ENCODE assay signal across 16 cellular contexts in genomic region chr2:150230004-150230403, GRCh38.
DNase-seq lines count a peak whose midpoint lies in the region; ATAC-seq and TF ChIP-seq lines count a peak whose summit lies in the region.
"Had no signal": no experiment of that assay in that cellular context is flagged by ENCODE, and none has a peak within 500 bp of the region (broad histone marks: within the 10 kb centered on the region; RNA-seq: fewer than 3 reads in every experiment).

No MANE protein-coding gene starts in this region.

- ATAC-seq in GM18505 (IDR thresholded peaks at IDR 0.05; ENCODE audit: unreplicated experiment): no peak
- ATAC-seq in GM18519 (IDR thresholded peaks at IDR 0.05; ENCODE audit: low FRiP score, unreplicated experiment): no peak
- ATAC-seq: GM12878, GM23338 had no signal

- no peak for TF ChIP-seq POLR2A in GM18505 (IDR thresholded peaks at IDR 0.05; ENCODE audit: borderline replicate concordance, extremely low read depth, insufficient read depth, insufficient read length)

- H3K27ac Mint-ChIP-seq in Calu3 (ENCODE audit: unreplicated experiment): peak overlapping the region; percentile 5
- H3K27ac Mint-ChIP-seq: CD4-positive, alpha-beta T cell; GM23338; IgD-negative memory B cell had no signal

- TF ChIP-seq CTCF in Calu3 (IDR thresholded peaks at IDR 0.05; ENCODE audit: unreplicated experiment) (no peak), epithelial cell of esophagus (IDR thresholded peaks at IDR 0.05; ENCODE audit: insufficient read depth, low read depth, low read length, missing control alignments) (no peak)

- H3K4me1 Mint-ChIP-seq in Calu3 (ENCODE audit: low read depth, unreplicated experiment): peaks cover 61% of the 10 kb centered on the region
- H3K4me1 Mint-ChIP-seq: GM23338, IgD-negative memory B cell had no signal

- no peaks in the 10 kb centered on the region for H3K9me3 Mint-ChIP-seq in Calu3 (ENCODE audit: low read depth, unreplicated experiment)
- H3K9me3 Mint-ChIP-seq: GM23338 had no signal

- H3K27me3 Mint-ChIP-seq in Calu3 (ENCODE audit: unreplicated experiment): no peaks in the 10 kb centered on the region
- H3K27me3 Mint-ChIP-seq: CD4-positive, alpha-beta T cell; IgD-negative memory B cell had no signal

- no peak overlapping the region for H3K4me3 ChIP-seq in epithelial cell of esophagus (ENCODE audit: low read length)
- H3K4me3 ChIP-seq: GM12878, GM23338 had no signal

- intact Hi-C loops in Calu3 (cut with micrococcal nuclease; ENCODE audit: unreplicated experiment): no loop called here

- DNase-seq in Calu3: no peak
- peak; percentile 31 for DNase-seq in NCI-H748 (lab: John Stamatoyannopoulos, UW; ENCODE audit: unreplicated experiment)
- DNase-seq in epithelial cell of esophagus (ENCODE audit: low read depth): peak; percentile 9
- peak; percentile 30 for DNase-seq in renal cortical epithelial cell (ENCODE audit: low read depth)
- DNase-seq in GM03348 (ENCODE audit: low spot score): no peak
- DNase-seq: AML-193; CD4-positive, alpha-beta T cell; DMS79 treated with DMSO at 0.1 percent for 48 hours; GF-D8; HCEC 1CT; KBM-7 had no signal

- no peaks in the 10 kb centered on the region for H3K36me3 Mint-ChIP-seq in Calu3 (ENCODE audit: insufficient read depth, unreplicated experiment)

- BruUV-seq in Calu3 (replicated peaks; lab: Mats Ljungman, UMichigan): no TSS peak

- no peak overlapping the region for H3K4me3 Mint-ChIP-seq in Calu3 (ENCODE audit: low read depth, unreplicated experiment)
- H3K4me3 Mint-ChIP-seq: CD4-positive, alpha-beta T cell; GM23338; IgD-negative memory B cell had no signal

- CTCF ChIA-PET in Calu3 (lab: Charles Lee): interaction anchor here (0.8 to 1.5 kb wide), 2 partner anchors 23 to 380 kb away, joined by 3 read pairs; no protein-coding TSS in a partner anchor

Comparison
In these comparisons a context has a peak if more than half of its experiments do, and no peak if none do; other contexts are left out.
1. DNase-seq: peak in NCI-H748 (single experiment), epithelial cell of esophagus (single experiment) and renal cortical epithelial cell (single experiment); none in Calu3 (single experiment) and GM03348 (single experiment).